Comparison of ENCODE assay signal across 21 cellular contexts in genomic region chr3:126945171-126945721, GRCh38. TPM values are rescaled to one million over a fixed set of nuclear protein-coding genes. Genes with fewer than 3 reads are reported as not detected.
A peak's percentile ranks its signal among the peaks of the same experiment; 100 is the strongest.
DNase-seq lines count a peak whose midpoint lies in the region; ATAC-seq and TF ChIP-seq lines count a peak whose summit lies in the region.
"Had no signal": no experiment of that assay in that cellular context is flagged by ENCODE, and none has a peak within 500 bp of the region (broad histone marks: within the 10 kb centered on the region; RNA-seq: fewer than 3 reads in every experiment).

No MANE protein-coding gene starts in this region.

- H3K36me3 ChIP-seq in endodermal cell (ENCODE audit: control insufficient read depth, insufficient read depth, low read length) (no peaks in the 10 kb centered on the region), sigmoid colon (peaks cover 0 to 3% (median 0%) of the 10 kb centered on the region in 4 donors)

- H3K4me1 ChIP-seq in endodermal cell (ENCODE audit: control insufficient read depth, insufficient read depth, low read length) (no peaks in the 10 kb centered on the region), sigmoid colon (no peaks in the 10 kb centered on the region)
- H3K4me1 ChIP-seq: tibial artery had no signal

- no peak for TF ChIP-seq POLR2A in sigmoid colon (IDR thresholded peaks at IDR 0.05)

- H3K27ac ChIP-seq in endodermal cell (ENCODE audit: low read depth, low read length) (no peak overlapping the region), sigmoid colon (no peak overlapping the region)
- H3K27ac ChIP-seq: tibial artery had no signal

- in situ Hi-C loops in GM13977 (cut with MboI; ENCODE audit: low pct_unique_long_range_greater_than_20kb, low sequenced_read_pairs, unreplicated experiment) = no loop called here

- H3K27ac Mint-ChIP-seq in endodermal cell = peak overlapping the region; percentile 50
- no peak overlapping the region for H3K27ac Mint-ChIP-seq in activated CD8-positive, alpha-beta T cell treated with anti-CD3 and anti-CD28 coated beads for 36 hours
- H3K27ac Mint-ChIP-seq: activated CD4-positive, alpha-beta T cell treated with anti-CD3 and anti-CD28 coated beads for 36 hours had no signal

- H3K27me3 ChIP-seq in endodermal cell (ENCODE audit: control insufficient read depth, insufficient read depth, low read length, poor library complexity, severe bottlenecking) (no peaks in the 10 kb centered on the region), sigmoid colon (no peaks in the 10 kb centered on the region)
- H3K27me3 ChIP-seq: tibial artery had no signal

- CTCF ChIA-PET in activated CD8-positive, alpha-beta T cell treated with anti-CD3 and anti-CD28 coated beads for 36 hours (lab: Charles Lee) = no interaction called here

- DNase-seq in GM13977 (ENCODE audit: low spot score) = no peak
- no peak for DNase-seq in LNCaP clone FGC (ENCODE audit: low read depth)
- DNase-seq in endodermal cell = peak; percentile 76
- DNase-seq in sigmoid colon = peak; percentile 50
- DNase-seq in nucleus accumbens (lab: John Stamatoyannopoulos, UW) = no peak
- DNase-seq in activated gamma-delta T cell (lab: John Stamatoyannopoulos, UW) = no peak
- no peak for DNase-seq in activated CD8-positive, alpha-beta T cell treated with anti-CD3 and anti-CD28 coated beads for 36 hours
- DNase-seq: activated CD4-positive, alpha-beta T cell treated with anti-CD3 and anti-CD28 coated beads for 36 hours; DMS79; Kasumi-1; NCI-H1092; NCI-H2029 treated with DMSO at 0.1 percent for 48 hours; NCI-H345; NCI-H774; occipital lobe; OCI-M1; SHP77; stimulated activated CD4-positive, alpha-beta T cell treated with anti-CD3 and anti-CD28 coated beads, Interleukin-4, amount 100 ng/mL, for 1 hour; stimulated activated naive CD8-positive, alpha-beta T cell treated with anti-CD3 and anti-CD28 coated beads, Interleukin-15, Interleukin-2, amounts not matched to agents 100 U/mL and 50 U/mL, for 24 hours had no signal

- no peak for TF ChIP-seq EP300 in sigmoid colon (IDR thresholded peaks at IDR 0.05)

- H3K27me3 Mint-ChIP-seq in endodermal cell (ENCODE audit: insufficient read depth) = no peaks in the 10 kb centered on the region
- no peaks in the 10 kb centered on the region for H3K27me3 Mint-ChIP-seq in activated CD8-positive, alpha-beta T cell treated with anti-CD3 and anti-CD28 coated beads for 36 hours
- H3K27me3 Mint-ChIP-seq: activated CD4-positive, alpha-beta T cell treated with anti-CD3 and anti-CD28 coated beads for 36 hours; activated T-helper 17 cell treated with anti-CD3 and anti-CD28 coated beads, Interleukin-2, amount 50 U/mL, for 72 hours had no signal

- POLR2A ChIA-PET in activated CD8-positive, alpha-beta T cell treated with anti-CD3 and anti-CD28 coated beads for 36 hours (lab: Charles Lee) = no interaction called here

- intact Hi-C loops in sigmoid colon (cut with DNase I) = no loop called here
- intact Hi-C loops in activated CD8-positive, alpha-beta T cell treated with anti-CD3 and anti-CD28 coated beads for 36 hours (cut with micrococcal nuclease) = no loop called here

- no peak overlapping the region for H3K4me3 Mint-ChIP-seq in endodermal cell
- no peak overlapping the region for H3K4me3 Mint-ChIP-seq in activated CD8-positive, alpha-beta T cell treated with anti-CD3 and anti-CD28 coated beads for 36 hours
- H3K4me3 Mint-ChIP-seq: activated CD4-positive, alpha-beta T cell treated with anti-CD3 and anti-CD28 coated beads for 36 hours; activated T-helper 17 cell treated with anti-CD3 and anti-CD28 coated beads, Interleukin-2, amount 50 U/mL, for 72 hours had no signal

- ATAC-seq in activated CD8-positive, alpha-beta T cell treated with anti-CD3 and anti-CD28 coated beads for 36 hours = no peak
- ATAC-seq: activated CD4-positive, alpha-beta T cell treated with anti-CD3 and anti-CD28 coated beads for 36 hours; activated T-helper 17 cell treated with anti-CD3 and anti-CD28 coated beads, Interleukin-2, amount 50 U/mL, for 72 hours; stimulated activated naive CD8-positive, alpha-beta T cell treated with anti-CD3 and anti-CD28 coated beads, Interleukin-15, Interleukin-2, amounts not matched to agents 100 U/mL and 50 U/mL, for 24 hours had no signal

- H3K9me3 ChIP-seq in endodermal cell (ENCODE audit: control insufficient read depth, low read length) (no peaks in the 10 kb centered on the region), sigmoid colon (no peaks in the 10 kb centered on the region)
- H3K9me3 ChIP-seq: tibial artery had no signal

- peak; percentile 19 for TF ChIP-seq CTCF in GM13977 (IDR thresholded peaks at IDR 0.05; ENCODE audit: extremely low read depth, insufficient read depth, missing control alignments)
- 0 out of 2 replicates have a peak, but pooled peaks have one; percentile 1 for TF ChIP-seq CTCF in LNCaP clone FGC (IDR thresholded peaks at IDR 0.05; ENCODE audit: control insufficient read depth, extremely low read depth, insufficient read depth)
- TF ChIP-seq CTCF in endodermal cell (conservative IDR thresholded peaks at IDR 0.05) = peak; percentile 54
- TF ChIP-seq CTCF in sigmoid colon (IDR thresholded peaks at IDR 0.05) = no peak
- no peak for TF ChIP-seq CTCF in activated CD8-positive, alpha-beta T cell treated with anti-CD3 and anti-CD28 coated beads for 36 hours (IDR thresholded peaks at IDR 0.05)

- H3K4me1 Mint-ChIP-seq in endodermal cell = no peaks in the 10 kb centered on the region
- peaks cover 3% of the 10 kb centered on the region for H3K4me1 Mint-ChIP-seq in activated CD8-positive, alpha-beta T cell treated with anti-CD3 and anti-CD28 coated beads for 36 hours (ENCODE audit: low read depth)

- H3K9ac ChIP-seq in endodermal cell (ENCODE audit: extremely low read depth, low read length, poor library complexity, severe bottlenecking) = no peak overlapping the region

- H3K4me3 ChIP-seq in LNCaP clone FGC (ENCODE audit: low read depth, low read length) = no peak overlapping the region
- H3K4me3 ChIP-seq in endodermal cell (ENCODE audit: low read length) = no peak overlapping the region
- H3K4me3 ChIP-seq in sigmoid colon = no peak overlapping the region
- H3K4me3 ChIP-seq: tibial artery had no signal

- no peaks in the 10 kb centered on the region for H3K9me3 Mint-ChIP-seq in endodermal cell
- H3K9me3 Mint-ChIP-seq in activated CD8-positive, alpha-beta T cell treated with anti-CD3 and anti-CD28 coated beads for 36 hours = no peaks in the 10 kb centered on the region
- H3K9me3 Mint-ChIP-seq: activated T-helper 17 cell treated with anti-CD3 and anti-CD28 coated beads, Interleukin-2, amount 50 U/mL, for 72 hours had no signal

- 85 to 87% methylated on average over 15 to 17 of the region's 17 CpGs for WGBS in endodermal cell (ENCODE audit: insufficient coverage in 1 of 2, insufficient read length in 1 of 2), 2 experiments
- 92 to 93% methylated on average over 17 of the region's 17 CpGs for WGBS in sigmoid colon, 2 donors

- peaks cover 3% of the 10 kb centered on the region for H3K36me3 Mint-ChIP-seq in endodermal cell (ENCODE audit: low read depth)
- no peaks in the 10 kb centered on the region for H3K36me3 Mint-ChIP-seq in activated CD8-positive, alpha-beta T cell treated with anti-CD3 and anti-CD28 coated beads for 36 hours (ENCODE audit: low read depth)

RNA-seq across cellular contexts. Expression of gene PLXNA1, which starts 37.7 kb away (rescaled TPM):
- total RNA-seq in endodermal cell = 10 to 100 TPM; 66.3 to 79.4 TPM
- polyA plus RNA-seq in endodermal cell (2013, experiment 1 of 2) = 64.5 TPM
- 61.1 TPM for polyA plus RNA-seq in endodermal cell (2013, experiment 2 of 2)
- total RNA-seq in sigmoid colon = 10 to 100 TPM in 2 of 4 donors, 1 to 10 TPM in 2; 7.5 to 29.6 (median 13.0) TPM
- 10 to 100 TPM in 1 of 3 donors, 1 to 10 TPM in 1, under 1 TPM in 1; 0.60 to 15.3 (median 3.5) TPM for polyA plus RNA-seq in sigmoid colon
- 1 to 10 TPM; 5.1 to 6.6 TPM for total RNA-seq in activated CD8-positive, alpha-beta T cell treated with anti-CD3 and anti-CD28 coated beads for 36 hours

Comparison
In these comparisons a context has a peak if more than half of its experiments do, and no peak if none do; other contexts are left out.
1. DNase-seq: peak in endodermal cell (single experiment) and sigmoid colon (single experiment); none in GM13977 (single experiment), LNCaP clone FGC (single experiment), nucleus accumbens (0 of 56), activated gamma-delta T cell (single experiment) and activated CD8-positive, alpha-beta T cell treated with anti-CD3 and anti-CD28 coated beads for 36 hours (single experiment).
2. CTCF ChIP-seq: peak in GM13977 (single experiment), LNCaP clone FGC (single experiment) and endodermal cell (single experiment); none in sigmoid colon (0 of 4) and activated CD8-positive, alpha-beta T cell treated with anti-CD3 and anti-CD28 coated beads for 36 hours (single experiment).